ENCODE assay signal across 27 cellular contexts in the genomic region with DNA sequence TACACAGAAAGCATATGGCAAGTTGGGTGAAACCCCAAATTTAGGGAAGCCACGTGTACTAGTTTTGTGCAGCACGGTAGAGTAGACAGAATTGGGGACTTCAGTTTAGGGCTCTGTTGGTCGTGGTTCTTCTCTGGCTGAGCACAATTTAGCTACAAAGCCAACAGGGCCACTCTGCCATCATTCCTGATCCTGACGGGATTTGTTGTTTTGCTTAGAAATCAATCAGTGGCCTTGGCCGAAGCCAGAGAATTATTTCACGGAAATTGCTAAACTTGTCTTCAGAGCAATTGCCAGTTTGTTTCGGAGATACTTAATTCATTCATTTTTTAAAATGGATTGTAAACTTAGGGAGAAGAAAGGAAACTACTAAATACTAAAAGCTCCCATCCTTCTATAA.
"Had no signal": no experiment of that assay in that cellular context is flagged by ENCODE, and none has a peak within 500 bp of the region (broad histone marks: within the 10 kb centered on the region; RNA-seq: fewer than 3 reads in every experiment).

No MANE protein-coding gene starts in this region.

- H3K4me3 Mint-ChIP-seq: naive B cell; natural killer cell; stimulated activated memory B cell treated with anti-CD40 and anti-IgM and Interleukin-4, amounts not matched to agents 10 μg/mL and 1 μg/mL and 100 μg/mL, for 72 hours; stimulated activated naive CD8-positive, alpha-beta T cell treated with anti-CD3 and anti-CD28 coated beads, Interleukin-15, amount 100 ng/mL, for 72 hours; type B pancreatic cell had no signal

- H3K4me1 Mint-ChIP-seq: naive B cell; natural killer cell; stimulated activated memory B cell treated with anti-CD40 and anti-IgM and Interleukin-4, amounts not matched to agents 10 μg/mL and 1 μg/mL and 100 μg/mL, for 72 hours; stimulated activated naive CD8-positive, alpha-beta T cell treated with anti-CD3 and anti-CD28 coated beads, Interleukin-15, amount 100 ng/mL, for 72 hours had no signal

- H3K27ac Mint-ChIP-seq: naive B cell; natural killer cell; stimulated activated memory B cell treated with anti-CD40 and anti-IgM and Interleukin-4, amounts not matched to agents 10 μg/mL and 1 μg/mL and 100 μg/mL, for 72 hours; stimulated activated naive CD8-positive, alpha-beta T cell treated with anti-CD3 and anti-CD28 coated beads, Interleukin-15, amount 100 ng/mL, for 72 hours; type B pancreatic cell had no signal

- H3K9me3 Mint-ChIP-seq: naive B cell; stimulated activated memory B cell treated with anti-CD40 and anti-IgM and Interleukin-4, amounts not matched to agents 10 μg/mL and 1 μg/mL and 100 μg/mL, for 72 hours; stimulated activated naive CD8-positive, alpha-beta T cell treated with anti-CD3 and anti-CD28 coated beads, Interleukin-15, amount 100 ng/mL, for 72 hours; type B pancreatic cell had no signal

- H3K36me3 ChIP-seq: prostate gland, spleen, uterus had no signal

- H3K27me3 ChIP-seq: heart right ventricle, hepatocyte, pancreas, sigmoid colon, spleen, tibial nerve, uterus had no signal

- H3K36me3 Mint-ChIP-seq: naive B cell; natural killer cell; stimulated activated memory B cell treated with anti-CD40 and anti-IgM and Interleukin-4, amounts not matched to agents 10 μg/mL and 1 μg/mL and 100 μg/mL, for 72 hours had no signal

- ATAC-seq: heart right ventricle; left ventricle myocardium superior; lower lobe of right lung; natural killer cell; pancreas; right cardiac atrium; stimulated activated memory B cell treated with anti-CD40 and anti-IgM and Interleukin-4, amounts not matched to agents 10 μg/mL and 1 μg/mL and 100 μg/mL, for 72 hours; stimulated activated naive CD8-positive, alpha-beta T cell treated with anti-CD3 and anti-CD28 coated beads, Interleukin-15, amount 100 ng/mL, for 72 hours had no signal

- H3K4me2 ChIP-seq: hepatocyte had no signal

- H3K27me3 Mint-ChIP-seq: stimulated activated memory B cell treated with anti-CD40 and anti-IgM and Interleukin-4, amounts not matched to agents 10 μg/mL and 1 μg/mL and 100 μg/mL, for 72 hours; type B pancreatic cell had no signal

- H3K9me3 ChIP-seq: heart right ventricle, lower lobe of right lung, pancreas, prostate gland, sigmoid colon, spleen, tibial nerve, uterus had no signal

- H3K4me3 ChIP-seq: heart right ventricle, hepatocyte, lower lobe of right lung, pancreas, prostate gland, sigmoid colon, spleen, tibial nerve, uterus had no signal

- DNase-seq: heart right ventricle; islet precursor cell; left ventricle myocardium superior; lower lobe of right lung; mammary epithelial cell; mesenchymal stem cell; naive B cell; natural killer cell; pancreas; posterior cingulate gyrus; right cardiac atrium; sigmoid colon; small intestine; spleen; stimulated activated CD4-positive, alpha-beta T cell treated with anti-CD3 and anti-CD28 coated beads, Interleukin-1b, Interleukin-23, amount 100 ng/mL, for 48 hours; stimulated activated CD4-positive, alpha-beta T cell treated with anti-CD3 and anti-CD28 coated beads, Interleukin-2, amount 100 ng/mL, for 48 hours; stimulated activated CD4-positive, alpha-beta T cell treated with anti-CD3 and anti-CD28 coated beads, Interleukin-4, amount 100 ng/mL, for 4 hours; stimulated activated CD8-positive, alpha-beta memory T cell treated with anti-CD3 and anti-CD28 coated beads, Interleukin-4, amount 100 ng/mL, for 48 hours; stimulated activated naive CD4-positive, alpha-beta T cell treated with Interleukin-2 at 50 U/mL for 16 hours; stimulated activated naive CD8-positive, alpha-beta T cell treated with anti-CD3 and anti-CD28 coated beads, Interleukin-15, amount 100 ng/mL, for 72 hours; substantia nigra; uterus had no signal

- FAIRE-seq: pancreas, small intestine had no signal

- H3K4me1 ChIP-seq: lower lobe of right lung, pancreas, sigmoid colon, spleen, tibial nerve, uterus had no signal

- H2AFZ ChIP-seq: hepatocyte had no signal

- H3K27ac ChIP-seq: heart right ventricle, lower lobe of right lung, pancreas, sigmoid colon, spleen, tibial nerve, uterus had no signal
